Comparison of ENCODE assay signal across 11 cellular contexts in the genomic region with DNA sequence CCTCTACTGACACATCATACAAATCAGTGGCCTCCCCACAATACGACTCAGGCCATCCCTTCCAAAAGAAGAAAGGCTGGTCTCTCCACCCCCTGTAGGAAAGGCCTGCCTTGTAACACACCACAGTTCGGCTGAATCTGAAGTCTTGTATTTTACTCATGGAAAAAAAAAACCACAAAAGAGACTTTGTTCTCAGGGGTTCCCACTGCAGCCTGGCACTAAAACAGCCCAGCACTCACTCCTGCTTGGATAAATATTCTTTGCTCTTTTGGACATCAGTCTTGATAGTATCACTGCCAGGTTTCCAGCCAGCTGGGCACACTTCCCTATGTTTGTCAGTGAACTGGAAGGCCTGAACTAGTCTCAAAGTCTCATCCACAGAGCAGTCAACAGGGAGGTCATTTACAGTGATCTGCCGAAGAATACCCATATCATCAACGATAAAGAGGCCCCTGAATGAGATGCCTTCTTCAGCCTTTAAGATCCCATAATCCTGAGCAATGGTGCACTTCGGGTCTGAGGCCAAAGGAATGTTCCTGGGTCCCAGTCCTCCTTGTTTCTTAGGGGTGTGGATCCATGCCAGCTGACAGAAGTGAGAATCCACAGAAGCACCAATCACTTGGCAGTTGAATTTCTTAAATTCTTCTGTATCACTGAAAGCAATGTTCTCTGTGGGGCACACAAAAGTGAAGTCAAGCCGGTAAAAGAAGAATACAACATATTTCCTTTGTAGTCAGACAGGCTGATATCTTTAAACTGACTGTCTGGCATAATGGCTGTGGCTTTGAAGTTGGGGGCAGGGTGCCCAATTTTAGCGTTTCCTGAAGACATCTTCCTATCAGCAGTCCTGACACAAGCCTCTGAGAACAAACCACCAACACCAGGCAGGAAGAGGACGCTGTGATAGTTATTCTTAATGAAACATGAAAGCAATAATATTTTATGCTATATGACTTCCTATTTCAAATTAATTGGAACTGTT.
DNase-seq lines count a peak whose midpoint lies in the region; ATAC-seq and TF ChIP-seq lines count a peak whose summit lies in the region.
"Had no signal": no experiment of that assay in that cellular context is flagged by ENCODE, and none has a peak within 500 bp of the region (broad histone marks: within the 10 kb centered on the region; RNA-seq: fewer than 3 reads in every experiment).

No MANE protein-coding gene starts in this region.

- peak; percentile 45 for ATAC-seq in left colon
- ATAC-seq in CD4-positive, alpha-beta T cell (ENCODE audit: poor library complexity), result no peak
- ATAC-seq: natural killer cell had no signal

- intact Hi-C loops in left colon (cut with DNase I, micrococcal nuclease), result no loop called here
- intact Hi-C loops in CD4-positive, alpha-beta T cell (cut with DNase I, micrococcal nuclease), result no loop called here

- H3K4me3 ChIP-seq in LNCaP clone FGC (ENCODE audit: low read depth, low read length) (no peak overlapping the region), smooth muscle cell (no peak overlapping the region)

- peaks cover 6% of the 10 kb centered on the region for H3K4me1 ChIP-seq in smooth muscle cell (ENCODE audit: low read depth)

- no peaks in the 10 kb centered on the region for H3K27me3 Mint-ChIP-seq in CD4-positive, alpha-beta T cell
- H3K27me3 Mint-ChIP-seq: activated CD4-positive, alpha-beta memory T cell treated with anti-CD3 and anti-CD28 coated beads, Interleukin-2, amount 10 ng/mL, durations not matched to agents 7 days and 5 days had no signal

- peak overlapping the region; percentile 82 for H3K27ac ChIP-seq in smooth muscle cell (ENCODE audit: low read depth)
- H3K27ac ChIP-seq in CD4-positive, alpha-beta T cell (ENCODE audit: low read depth, low read length), result no peak overlapping the region

- H3K36me3 Mint-ChIP-seq in CD4-positive, alpha-beta T cell (ENCODE audit: low read depth), result no peaks in the 10 kb centered on the region
- H3K36me3 Mint-ChIP-seq: natural killer cell had no signal

- peaks cover 5% of the 10 kb centered on the region for H3K9me3 Mint-ChIP-seq in CD4-positive, alpha-beta T cell
- H3K9me3 Mint-ChIP-seq: activated CD4-positive, alpha-beta memory T cell treated with anti-CD3 and anti-CD28 coated beads, Interleukin-2, amount 10 ng/mL, durations not matched to agents 7 days and 5 days had no signal

- H3K27me3 ChIP-seq in smooth muscle cell (ENCODE audit: low read depth), result no peaks in the 10 kb centered on the region
- H3K27me3 ChIP-seq in CD4-positive, alpha-beta T cell (ENCODE audit: control insufficient read depth, insufficient read depth, low read length), result no peaks in the 10 kb centered on the region

- no peaks in the 10 kb centered on the region for H3K9me3 ChIP-seq in smooth muscle cell (replicated peaks; ENCODE audit: low read depth)
- peaks cover 4% of the 10 kb centered on the region for H3K9me3 ChIP-seq in CD4-positive, alpha-beta T cell (ENCODE audit: control insufficient read depth, low read length)

- H3K4me3 Mint-ChIP-seq in CD4-positive, alpha-beta T cell, result no peak overlapping the region
- H3K4me3 Mint-ChIP-seq: activated CD4-positive, alpha-beta memory T cell treated with anti-CD3 and anti-CD28 coated beads, Interleukin-2, amount 10 ng/mL, durations not matched to agents 7 days and 5 days; natural killer cell had no signal

- CTCF ChIA-PET in CD4-positive, alpha-beta T cell (lab: Charles Lee), result no interaction called here

- no peak overlapping the region for H3K27ac Mint-ChIP-seq in CD4-positive, alpha-beta T cell
- H3K27ac Mint-ChIP-seq: activated CD4-positive, alpha-beta memory T cell treated with anti-CD3 and anti-CD28 coated beads, Interleukin-2, amount 10 ng/mL, durations not matched to agents 7 days and 5 days; natural killer cell had no signal

- no peaks in the 10 kb centered on the region for H3K36me3 ChIP-seq in smooth muscle cell (ENCODE audit: low read depth)

- peak overlapping the region; percentile 18 for H2AFZ ChIP-seq in smooth muscle cell (ENCODE audit: low read depth)

- TF ChIP-seq CTCF in LNCaP clone FGC (IDR thresholded peaks at IDR 0.05; ENCODE audit: control insufficient read depth, extremely low read depth, insufficient read depth), result peak; percentile 21; the same call in 1 of the 2 replicates
- TF ChIP-seq CTCF in smooth muscle cell (IDR thresholded peaks at IDR 0.05; ENCODE audit: borderline replicate concordance, insufficient read depth, poor library complexity, severe bottlenecking), result no peak
- TF ChIP-seq CTCF in CD4-positive, alpha-beta T cell (IDR thresholded peaks at IDR 0.05), result no peak
- TF ChIP-seq CTCF in GM20000 (IDR thresholded peaks at IDR 0.05; ENCODE audit: extremely low read depth, missing control alignments), result no peak

- 4% methylated on average over 8 of the region's 8 CpGs for WGBS in smooth muscle cell (ENCODE audit: low lambda C conversion rate)

- peaks cover 11% of the 10 kb centered on the region for H3F3A ChIP-seq in smooth muscle cell (ENCODE audit: low read depth)

- no peaks in the 10 kb centered on the region for H3K79me2 ChIP-seq in smooth muscle cell (ENCODE audit: low read depth)

- H3K4me2 ChIP-seq in smooth muscle cell, result peak overlapping the region; percentile 66

- H3K9ac ChIP-seq in smooth muscle cell (ENCODE audit: low read depth), result no peak overlapping the region

- peak; percentile 56 for DNase-seq in LNCaP clone FGC (ENCODE audit: low read depth)
- peak; percentile 79 for DNase-seq in astrocyte of the hippocampus (ENCODE audit: low read depth, low spot score)
- DNase-seq in left colon, result peak in 1 of 2 donors; percentile 37
- DNase-seq in smooth muscle cell (lab: John Stamatoyannopoulos, UW; ENCODE audit: unreplicated experiment), result no peak
- DNase-seq in CD4-positive, alpha-beta T cell, result no peak
- no peak for DNase-seq in GM20000 (ENCODE audit: low spot score)
- no peak for DNase-seq in activated CD4-positive, alpha-beta T cell treated with anti-CD3 and anti-CD28 coated beads for 1 hour
- DNase-seq in HCEC 1CT, result no peak
- DNase-seq: activated CD4-positive, alpha-beta memory T cell treated with anti-CD3 and anti-CD28 coated beads, Interleukin-2, amount 10 ng/mL, durations not matched to agents 7 days and 5 days; natural killer cell; SHP77 had no signal

- POLR2A ChIA-PET in CD4-positive, alpha-beta T cell (lab: Charles Lee), result no interaction called here

- no peaks in the 10 kb centered on the region for H4K20me1 ChIP-seq in smooth muscle cell (ENCODE audit: low read depth)

- no peaks in the 10 kb centered on the region for H3K4me1 Mint-ChIP-seq in CD4-positive, alpha-beta T cell (ENCODE audit: low read depth)
- H3K4me1 Mint-ChIP-seq: activated CD4-positive, alpha-beta memory T cell treated with anti-CD3 and anti-CD28 coated beads, Interleukin-2, amount 10 ng/mL, durations not matched to agents 7 days and 5 days; natural killer cell had no signal

Comparison
In these comparisons a context has a peak if more than half of its experiments do, and no peak if none do; other contexts are left out.
1. DNase-seq: peak in LNCaP clone FGC (single experiment) and astrocyte of the hippocampus (single experiment); none in smooth muscle cell (single experiment), CD4-positive, alpha-beta T cell (0 of 10), GM20000 (single experiment), activated CD4-positive, alpha-beta T cell treated with anti-CD3 and anti-CD28 coated beads for 1 hour (single experiment) and HCEC 1CT (single experiment).